In genomic region chr2:109736177-109736827, GRCh38 we compare ENCODE assay signal across 8 cellular contexts. TPM values are rescaled to one million over a fixed set of nuclear protein-coding genes. Genes with fewer than 3 reads are reported as not detected.
DNase-seq lines count a peak whose midpoint lies in the region; TF ChIP-seq lines count a peak whose summit lies in the region.

No MANE protein-coding gene starts in this region.

- H3K4me1 ChIP-seq in GM23248 (ENCODE audit: insufficient read depth), result no peaks in the 10 kb centered on the region
- no peaks in the 10 kb centered on the region for H3K4me1 ChIP-seq in mammary epithelial cell (ENCODE audit: insufficient read depth, low read length)
- H3K4me1 ChIP-seq in thymus (ENCODE audit: control insufficient read depth, insufficient read depth, low read length), result no peaks in the 10 kb centered on the region

- no peaks in the 10 kb centered on the region for H3K9me2 ChIP-seq in GM23248 (ENCODE audit: insufficient read depth)

- H3K9me3 ChIP-seq in GM23248 (ENCODE audit: low read depth), result no peaks in the 10 kb centered on the region
- no peaks in the 10 kb centered on the region for H3K9me3 ChIP-seq in mammary epithelial cell (replicated peaks; ENCODE audit: insufficient read depth, low read length)
- no peaks in the 10 kb centered on the region for H3K9me3 ChIP-seq in thymus (ENCODE audit: control insufficient read depth)

- H4K20me1 ChIP-seq in GM23248 (ENCODE audit: insufficient read depth) (no peaks in the 10 kb centered on the region), mammary epithelial cell (ENCODE audit: insufficient read depth, low read length) (no peaks in the 10 kb centered on the region)

- H3K4me3 ChIP-seq in GM23248 (peak overlapping the region; percentile 45; the same call in 1 of the 2 replicates), mammary epithelial cell (replicated peaks in 1 of 3; ENCODE audit: insufficient read depth in 1 of 3, low read depth in 2 of 3, low read length in 3 of 3) (no peak overlapping the region), thymus (ENCODE audit: low read length) (no peak overlapping the region)

- peak overlapping the region; percentile 41 for H3K9ac ChIP-seq in GM23248
- H3K9ac ChIP-seq in mammary epithelial cell (ENCODE audit: insufficient read depth, low read length), result no peak overlapping the region

- H3K36me3 ChIP-seq in GM23248 (ENCODE audit: low read depth), result no peaks in the 10 kb centered on the region
- no peaks in the 10 kb centered on the region for H3K36me3 ChIP-seq in mammary epithelial cell (ENCODE audit: insufficient read depth, low read length)
- H3K36me3 ChIP-seq in thymus (ENCODE audit: control insufficient read depth, insufficient read depth), result no peaks in the 10 kb centered on the region

- H3F3A ChIP-seq in GM23248 (ENCODE audit: insufficient read depth), result no peaks in the 10 kb centered on the region

- H3K27me3 ChIP-seq in GM23248 (replicated peaks; ENCODE audit: insufficient read depth) (no peaks in the 10 kb centered on the region), mammary epithelial cell (ENCODE audit: insufficient read depth, low read length) (no peaks in the 10 kb centered on the region), thymus (ENCODE audit: control insufficient read depth, insufficient read depth) (no peaks in the 10 kb centered on the region)

- dilution Hi-C loops in mammary epithelial cell (cut with HindIII; ENCODE audit: low sequenced_read_pairs), result no loop called here

- H3K27ac ChIP-seq in GM23248, result no peak overlapping the region
- no peak overlapping the region for H3K27ac ChIP-seq in mammary epithelial cell (ENCODE audit: insufficient read depth, low read depth, low read length)
- H3K27ac ChIP-seq in thymus (ENCODE audit: low read depth), result peak overlapping the region; percentile 18

- no TSS peak for BruUV-seq in mammary epithelial cell (replicated peaks; lab: Mats Ljungman, UMichigan)

- H2AFZ ChIP-seq in GM23248 (peak overlapping the region; percentile 77), mammary epithelial cell (ENCODE audit: low read depth, low read length) (no peak overlapping the region)

- in situ Hi-C loops in GM23248 (cut with MboI), result no loop called here
- in situ Hi-C loops in mammary epithelial cell (cut with MboI; ENCODE audit: low sequenced_read_pairs in 2 of 2), result no loop called here

- CTCF ChIA-PET in mammary epithelial cell (lab: Charles Lee; ENCODE audit: low non-redundant PET), result interaction anchor here (0.6 kb wide), 1 partner anchor 188 kb away, joined by 17 read pairs; no protein-coding TSS in a partner anchor

- TF ChIP-seq CTCF in mammary epithelial cell (conservative IDR thresholded peaks at IDR 0.05 in 1 of 2, IDR thresholded peaks at IDR 0.05 in 1 of 2; ENCODE audit: extremely low read depth in 1 of 2, insufficient read depth in 1 of 2, low read depth in 1 of 2, low read length in 2 of 2), result peak; percentile 57 to 73

- H3K4me2 ChIP-seq in GM23248 (ENCODE audit: unreplicated experiment) (peak overlapping the region; percentile 69), mammary epithelial cell (ENCODE audit: insufficient read depth, low read depth, low read length) (no peak overlapping the region)

- 6 to 8% methylated on average over 15 of the region's 15 CpGs for WGBS in GM23248 (ENCODE audit: low coverage in 1 of 2, low lambda C conversion rate in 2 of 2, missing lambda C conversion rate in 2 of 2), 2 experiments
- 37% methylated on average over 14 of the region's 15 CpGs for WGBS in mammary epithelial cell (ENCODE audit: low coverage, missing lambda C conversion rate)
- WGBS in thymus, result 74% methylated on average over 15 of the region's 15 CpGs

- DNase-seq in AG08396 (ENCODE audit: low spot score) (peak; percentile 66), GM23248 (peak; percentile 80), NCI-H748 treated with DMSO at 0.1 percent for 48 hours (lab: John Stamatoyannopoulos, UW) (peak; percentile 4), mammary epithelial cell (peak; percentile 36), kidney glomerular epithelial cell (lab: John Stamatoyannopoulos, UW) (peak; percentile 44), NOMO-1 treated with DMSO at 0.1 percent for 48 hours (lab: John Stamatoyannopoulos, UW; ENCODE audit: unreplicated experiment) (no peak), GF-D8 (lab: John Stamatoyannopoulos, UW) (no peak)

- H3K79me2 ChIP-seq in GM23248 (ENCODE audit: insufficient read depth) (no peaks in the 10 kb centered on the region), mammary epithelial cell (ENCODE audit: insufficient read depth, low read length) (no peaks in the 10 kb centered on the region)

- intact Hi-C loops in mammary epithelial cell (cut with micrococcal nuclease), result loop anchor here (1.0 kb wide), 1 partner anchor 220 kb away; no protein-coding TSS in a partner anchor

RNA-seq across cellular contexts. Expression of gene RGPD5, which starts 57.8 kb away (rescaled TPM):
- 14.6 and 30.4 TPM in 2 replicates for total RNA-seq in GM23248 (2014; rRNA removed; shearing (Covaris generic))
- 5.6 and 7.8 TPM in 2 replicates for polyA plus RNA-seq in GM23248 (2016; fragmentation: Nextera tagmentation; extraction: Ambion mirVana)
- total RNA-seq in mammary epithelial cell, result 10 to 100 TPM; 47.2 to 53.4 TPM
- 3.9 TPM for polyA plus RNA-seq in mammary epithelial cell
- polyA minus RNA-seq in mammary epithelial cell, result 4.1 TPM
- polyA plus RNA-seq in thymus, result 11.1 TPM

Comparison
In these comparisons a context has a peak if more than half of its experiments do, and no peak if none do; other contexts are left out.
1. DNase-seq: peak in AG08396 (single experiment), GM23248 (single experiment), NCI-H748 treated with DMSO at 0.1 percent for 48 hours (single experiment), mammary epithelial cell (single experiment) and kidney glomerular epithelial cell (single experiment); none in NOMO-1 treated with DMSO at 0.1 percent for 48 hours (single experiment) and GF-D8 (single experiment).